ENCODE assay signal across 18 cellular contexts in the genomic region with DNA sequence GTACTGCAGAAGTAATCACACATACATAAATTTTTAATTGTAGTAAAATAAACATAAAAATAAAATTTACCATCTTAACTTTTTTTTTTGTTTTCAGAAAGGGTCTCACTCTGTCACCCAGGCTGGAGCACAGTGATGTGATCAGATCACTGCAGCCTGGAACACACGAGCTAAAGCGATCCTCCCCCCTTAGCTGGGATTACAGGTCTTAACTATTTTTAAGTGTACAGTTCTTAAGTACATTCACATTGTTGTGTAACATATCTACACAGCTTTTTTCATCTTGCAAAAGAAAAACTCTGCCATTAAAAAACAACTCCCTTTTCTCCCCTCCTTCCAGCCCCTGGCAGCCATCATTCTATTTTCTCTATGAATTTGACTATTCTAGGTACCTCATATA.
"Had no signal": no experiment of that assay in that cellular context is flagged by ENCODE, and none has a peak within 500 bp of the region (broad histone marks: within the 10 kb centered on the region; RNA-seq: fewer than 3 reads in every experiment).

No MANE protein-coding gene starts in this region.

- H3K4me3 Mint-ChIP-seq: activated B cell treated with CpG ODN at 0.5 μM for 24 hours; dendritic cell treated with granulocyte-macrophage colony-stimulating factor and Interleukin-4, amounts not matched to agents 40 ng/mL and 50 ng/mL, for 4 days; nephron; T-helper 17 cell had no signal

- DNase-seq: activated B cell treated with CpG ODN at 0.5 μM for 24 hours; activated CD4-positive, alpha-beta T cell treated with anti-CD3 and anti-CD28 coated beads for 48 hours; activated CD8-positive, alpha-beta memory T cell treated with anti-CD3 and anti-CD28 coated beads for 24 hours; activated CD8-positive, alpha-beta memory T cell treated with anti-CD3 and anti-CD28 coated beads, Interleukin-2, amount 50 U/mL, for 48 hours; activated naive CD4-positive, alpha-beta T cell; effector memory CD4-positive, alpha-beta T cell; esophagus squamous epithelium; left colon; nucleus accumbens; retina; stimulated activated CD8-positive, alpha-beta memory T cell treated with anti-CD3 and anti-CD28 coated beads, Interleukin-4, amount 100 ng/mL, for 48 hours; stimulated activated naive CD4-positive, alpha-beta T cell; T-helper 17 cell had no signal

- H3K9me3 ChIP-seq: thyroid gland had no signal

- H3K27ac Mint-ChIP-seq: activated B cell treated with CpG ODN at 0.5 μM for 24 hours; dendritic cell treated with granulocyte-macrophage colony-stimulating factor and Interleukin-4, amounts not matched to agents 40 ng/mL and 50 ng/mL, for 4 days; nephron; T-helper 17 cell had no signal

- H3K4me3 ChIP-seq: esophagus squamous epithelium, lung, SJSA1, thyroid gland had no signal

- ATAC-seq: left colon, T-helper 17 cell had no signal

- H3K27ac ChIP-seq: SJSA1 had no signal

- H3K27me3 ChIP-seq: esophagus squamous epithelium, SJSA1, thyroid gland had no signal

- H3K27me3 Mint-ChIP-seq: activated B cell treated with CpG ODN at 0.5 μM for 24 hours; dendritic cell treated with granulocyte-macrophage colony-stimulating factor and Interleukin-4, amounts not matched to agents 40 ng/mL and 50 ng/mL, for 4 days; T-helper 17 cell had no signal
